ENCODE assay signal across 7 cellular contexts in genomic region chr10:29635711-29636144, GRCh38. TPM values are rescaled to one million over a fixed set of nuclear protein-coding genes. Genes with fewer than 3 reads are reported as not detected.
DNase-seq lines count a peak whose midpoint lies in the region; ATAC-seq, FAIRE-seq and TF ChIP-seq lines count a peak whose summit lies in the region.

No MANE protein-coding gene starts in this region.

- no peak overlapping the region for H2BK5ac ChIP-seq in mesenchymal stem cell (ENCODE audit: low read depth, low read length, poor library complexity, severe bottlenecking)

- no peak for FAIRE-seq in GM12892 (lab: Jason Lieb, UNC)

- no peak overlapping the region for H3K23ac ChIP-seq in mesenchymal stem cell (ENCODE audit: low read length in 2 of 2)

- H3K27me3 ChIP-seq in mesenchymal stem cell (ENCODE audit: control insufficient read depth in 1 of 2, insufficient read depth in 1 of 2, low read length in 2 of 2): no peaks in the 10 kb centered on the region

- peaks cover 11% of the 10 kb centered on the region for H3K4me1 ChIP-seq in mesenchymal stem cell (ENCODE audit: control insufficient read depth, insufficient read depth, low read depth, low read length)

- no peaks in the 10 kb centered on the region for H3K9me3 ChIP-seq in mesenchymal stem cell (ENCODE audit: control insufficient read depth, low read length)

- no peak overlapping the region for H2AFZ ChIP-seq in mesenchymal stem cell (ENCODE audit: low read depth, low read length)

- peak overlapping the region; percentile 97 for H3K27ac ChIP-seq in mesenchymal stem cell (ENCODE audit: low read length, poor library complexity, severe bottlenecking)

- H2AK5ac ChIP-seq in mesenchymal stem cell (ENCODE audit: low read length, severe bottlenecking): no peak overlapping the region

- no peak overlapping the region for H3K4ac ChIP-seq in mesenchymal stem cell (ENCODE audit: low read depth in 1 of 2, low read length in 2 of 2)

- peaks cover 16 to 22% of the 10 kb centered on the region in 2 experiments for H3K36me3 ChIP-seq in mesenchymal stem cell (ENCODE audit: control insufficient read depth in 1 of 2, insufficient read depth in 2 of 2, low read depth in 1 of 2, low read length in 2 of 2)

- no peak overlapping the region for H3K14ac ChIP-seq in mesenchymal stem cell (ENCODE audit: low read length in 2 of 2)

- no peak overlapping the region for H2BK15ac ChIP-seq in mesenchymal stem cell (ENCODE audit: low read depth, poor library complexity, severe bottlenecking)

- ATAC-seq in GM19397 (IDR thresholded peaks at IDR 0.05; ENCODE audit: unreplicated experiment): peak; percentile 82
- peak; percentile 40 for ATAC-seq in HG03558 (IDR thresholded peaks at IDR 0.05; ENCODE audit: extremely low read depth, unreplicated experiment)
- ATAC-seq in HG03025 (IDR thresholded peaks at IDR 0.05; ENCODE audit: low FRiP score, unreplicated experiment): no peak
- ATAC-seq in GM18520 (IDR thresholded peaks at IDR 0.05; ENCODE audit: unreplicated experiment): no peak

- H3K79me1 ChIP-seq in mesenchymal stem cell (replicated peaks; ENCODE audit: low read length, poor library complexity, severe bottlenecking): peaks cover 8% of the 10 kb centered on the region

- WGBS in mesenchymal stem cell: 0% methylated on average over 3 of the region's 4 CpGs

- no peak overlapping the region for H3K4me3 ChIP-seq in cardiac fibroblast (replicated peaks in 1 of 2; ENCODE audit: low read depth in 2 of 2, low read length in 2 of 2)
- H3K4me3 ChIP-seq in mesenchymal stem cell (ENCODE audit: insufficient read depth in 1 of 2, low read depth in 1 of 2, low read length in 2 of 2): peak overlapping the region in 1 of 2 experiments; percentile 72

- DNase-seq in cardiac fibroblast (ENCODE audit: low read depth in 2 of 2): peak; percentile 61 to 65
- peak; percentile 85 for DNase-seq in mesenchymal stem cell
- DNase-seq in GM12892 (ENCODE audit: insufficient read length): no peak

- TF ChIP-seq CTCF in cardiac fibroblast (IDR thresholded peaks at IDR 0.05; ENCODE audit: low read depth, low read length): no peak

- H4K91ac ChIP-seq in mesenchymal stem cell (ENCODE audit: low read length): no peak overlapping the region

- H3K18ac ChIP-seq in mesenchymal stem cell (ENCODE audit: low read depth in 1 of 2, low read length in 2 of 2): peak overlapping the region in 1 of 2 experiments; percentile 37

- peak overlapping the region; percentile 64 for H2BK120ac ChIP-seq in mesenchymal stem cell (ENCODE audit: low read depth, low read length)

- no peak for TF ChIP-seq POLR2A in GM12892 (IDR thresholded peaks at IDR 0.05; ENCODE audit: low read depth, low read length)

- H3K4me2 ChIP-seq in mesenchymal stem cell (ENCODE audit: low read length, poor library complexity, severe bottlenecking): peak overlapping the region; percentile 53

- H2BK12ac ChIP-seq in mesenchymal stem cell (ENCODE audit: low read length in 2 of 2): peak overlapping the region in 1 of 2 experiments; percentile 54

- peak overlapping the region; percentile 19 for H4K8ac ChIP-seq in mesenchymal stem cell (ENCODE audit: low read length)

- peak overlapping the region; percentile 86 for H3K9ac ChIP-seq in mesenchymal stem cell (ENCODE audit: low read length)

RNA-seq across cellular contexts. Expression of gene SVIL, which starts 1.0 kb away (rescaled TPM):
- 67.9 TPM for polyA plus RNA-seq in mesenchymal stem cell (2013, experiment 1 of 2)
- polyA plus RNA-seq in mesenchymal stem cell (2013, experiment 2 of 2): 64.2 TPM
- 0.13 TPM for polyA plus RNA-seq in GM12892 (2012; ENCODE audit: missing spikeins)

Comparison
In these comparisons a context has a peak if more than half of its experiments do, and no peak if none do; other contexts are left out.
1. ATAC-seq: peak in GM19397 (single experiment) and HG03558 (single experiment); none in HG03025 (single experiment) and GM18520 (single experiment).